In the genomic region with DNA sequence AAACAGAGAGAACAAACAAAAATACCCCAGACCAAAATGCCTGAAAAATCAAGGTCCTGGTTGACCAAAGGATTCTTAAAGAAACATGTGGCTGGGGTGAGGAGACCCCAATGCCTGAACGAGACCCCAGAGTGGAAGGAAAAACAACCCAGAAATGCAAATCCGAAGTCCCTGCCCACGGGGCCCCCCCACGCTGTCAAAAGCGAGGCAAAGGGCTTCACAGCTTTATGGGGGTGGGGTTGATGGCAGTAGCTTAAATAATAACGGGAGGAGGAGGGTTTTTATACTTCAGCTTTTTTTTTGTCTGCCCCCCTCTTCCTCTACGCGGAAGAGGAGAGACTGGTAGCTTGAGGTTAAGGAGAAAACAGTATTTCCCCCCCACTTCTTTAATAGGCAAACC, we compare ENCODE assay signal across 24 cellular contexts. TPM values are rescaled to one million over a fixed set of nuclear protein-coding genes. Genes with fewer than 3 reads are reported as not detected.
DNase-seq lines count a peak whose midpoint lies in the region; ATAC-seq, FAIRE-seq and TF ChIP-seq lines count a peak whose summit lies in the region.
"Had no signal": no experiment of that assay in that cellular context is flagged by ENCODE, and none has a peak within 500 bp of the region (broad histone marks: within the 10 kb centered on the region; RNA-seq: fewer than 3 reads in every experiment).

No MANE protein-coding gene starts in this region.

- no peak for DNase-seq in activated CD4-positive, alpha-beta memory T cell treated with anti-CD3 and anti-CD28 coated beads for 36 hours
- DNase-seq in activated CD4-positive, alpha-beta memory T cell treated with anti-CD3 and anti-CD28 coated beads, Interleukin-2, amount 10 ng/mL, durations not matched to agents 7 days and 5 days: no peak
- no peak for DNase-seq in GM12878 (ENCODE audit: low read depth, low spot score)
- no peak for DNase-seq in neural progenitor cell (ENCODE audit: low spot score)
- no peak for DNase-seq in GM23248
- DNase-seq in hepatic stellate cell (ENCODE audit: low spot score): no peak
- DNase-seq: activated effector memory CD4-positive, alpha-beta T cell treated with Interleukin-2 at 50 U/mL for 16 hours; aorta; BE2C; foreskin melanocyte; left colon; NCI-H1092 treated with DMSO at 0.1 percent for 48 hours; NCI-H2107; NCI-H510A treated with DMSO at 0.1 percent for 48 hours; stimulated activated CD4-positive, alpha-beta T cell treated with anti-CD3 and anti-CD28 coated beads, Interleukin-4, amount 100 ng/mL, for 1 hour had no signal

- H3K79me2 ChIP-seq in OCI-LY1 (ENCODE audit: insufficient read depth, low read length) (peaks cover 9% of the 10 kb centered on the region), GM12878 (ENCODE audit: control insufficient read depth, insufficient read depth, low read length) (peaks cover 42% of the 10 kb centered on the region), neural progenitor cell (ENCODE audit: low read depth) (peaks cover 46% of the 10 kb centered on the region), GM23248 (ENCODE audit: insufficient read depth) (peaks cover 59% of the 10 kb centered on the region)

- TF ChIP-seq RAD21 in GM12878 (IDR thresholded peaks at IDR 0.05; ENCODE audit: insufficient read depth, low read depth, low read length): no peak

- no peak for TF ChIP-seq EP300 in GM12878 (IDR thresholded peaks at IDR 0.05; ENCODE audit: borderline replicate concordance in 1 of 2, control insufficient read depth in 1 of 2, low read depth in 2 of 2, low read length in 2 of 2)

- RAD21 ChIA-PET in GM12878 (lab: Charles Lee; ENCODE audit: unreplicated experiment): no interaction called here

- TF ChIP-seq POLR2A in GM12878 (IDR thresholded peaks at IDR 0.05; ENCODE audit: low read depth, low read length): no peak

- no peak for FAIRE-seq in GM12878 (lab: Jason Lieb, UNC)
- FAIRE-seq: D721Med had no signal

- H3K27ac ChIP-seq in OCI-LY1 (ENCODE audit: low read depth, low read length, poor library complexity, severe bottlenecking) (peak overlapping the region; percentile 46), GM12878 (ENCODE audit: control insufficient read depth, insufficient read depth) (no peak overlapping the region), neural progenitor cell (no peak overlapping the region), GM23248 (no peak overlapping the region)
- H3K27ac ChIP-seq: 22Rv1, epithelial cell of prostate, KMS-11, thoracic aorta had no signal

- H3K9ac ChIP-seq in OCI-LY1 (ENCODE audit: low read length) (no peak overlapping the region), GM12878 (ENCODE audit: control insufficient read depth, insufficient read depth, low read length) (no peak overlapping the region), neural progenitor cell (no peak overlapping the region), GM23248 (no peak overlapping the region)
- H3K9ac ChIP-seq: KMS-11 had no signal

- POLR2A ChIA-PET in activated CD4-positive, alpha-beta memory T cell treated with anti-CD3 and anti-CD28 coated beads for 36 hours (lab: Charles Lee): no interaction called here
- POLR2A ChIA-PET in activated CD4-positive, alpha-beta memory T cell treated with anti-CD3 and anti-CD28 coated beads, Interleukin-2, amount 10 ng/mL, durations not matched to agents 7 days and 5 days (lab: Charles Lee): interaction anchor here (0.7 to 2.2 kb wide), 3 partner anchors 16 to 1076 kb away, joined by 3 to 7 read pairs (median 3); partner anchors contain the start of genes QPCTL and SNRPD2
- POLR2A ChIA-PET in GM12878 (lab: Charles Lee): interaction anchor here (1.0 kb wide), 1 partner anchor 19 kb away, joined by 6 read pairs; no protein-coding TSS in a partner anchor

- ATAC-seq in GM12878 (no peak), GM19463 (IDR thresholded peaks at IDR 0.05; ENCODE audit: unreplicated experiment) (no peak)
- ATAC-seq: left colon, Right ventricle myocardium inferior had no signal

- H3K4me3 ChIP-seq in OCI-LY1 (ENCODE audit: low read depth, low read length, poor library complexity, severe bottlenecking) (no peak overlapping the region), GM12878 (no peak overlapping the region), neural progenitor cell (no peak overlapping the region), GM23248 (no peak overlapping the region)
- H3K4me3 ChIP-seq: thoracic aorta had no signal

- H3K36me3 Mint-ChIP-seq in activated CD4-positive, alpha-beta memory T cell treated with anti-CD3 and anti-CD28 coated beads for 36 hours: peaks cover 21% of the 10 kb centered on the region
- H3K36me3 Mint-ChIP-seq in activated CD4-positive, alpha-beta memory T cell treated with anti-CD3 and anti-CD28 coated beads, Interleukin-2, amount 10 ng/mL, durations not matched to agents 7 days and 5 days (ENCODE audit: low read depth): peaks cover 28% of the 10 kb centered on the region
- peaks cover 10% of the 10 kb centered on the region for H3K36me3 Mint-ChIP-seq in neural progenitor cell

- H3K4me1 Mint-ChIP-seq in activated CD4-positive, alpha-beta memory T cell treated with anti-CD3 and anti-CD28 coated beads for 36 hours (ENCODE audit: low read depth): peaks cover 12% of the 10 kb centered on the region
- peaks cover 14% of the 10 kb centered on the region for H3K4me1 Mint-ChIP-seq in activated CD4-positive, alpha-beta memory T cell treated with anti-CD3 and anti-CD28 coated beads, Interleukin-2, amount 10 ng/mL, durations not matched to agents 7 days and 5 days
- peaks cover 25% of the 10 kb centered on the region for H3K4me1 Mint-ChIP-seq in neural progenitor cell

- no peaks in the 10 kb centered on the region for H3K27me3 Mint-ChIP-seq in activated CD4-positive, alpha-beta memory T cell treated with anti-CD3 and anti-CD28 coated beads for 36 hours
- H3K27me3 Mint-ChIP-seq in activated CD4-positive, alpha-beta memory T cell treated with anti-CD3 and anti-CD28 coated beads, Interleukin-2, amount 10 ng/mL, durations not matched to agents 7 days and 5 days: no peaks in the 10 kb centered on the region
- H3K27me3 Mint-ChIP-seq in neural progenitor cell (ENCODE audit: insufficient read depth, low read depth): peaks cover 2% of the 10 kb centered on the region

- H3K36me3 ChIP-seq in OCI-LY1 (ENCODE audit: insufficient read depth, low read length) (peaks cover 26% of the 10 kb centered on the region), GM12878 (ENCODE audit: control insufficient read depth in 2 of 2, insufficient read depth in 2 of 2, low read length in 1 of 2) (peaks cover 4 to 19% of the 10 kb centered on the region in 2 experiments; a peak in 3 of 4 replicates), neural progenitor cell (no peaks in the 10 kb centered on the region), GM23248 (ENCODE audit: low read depth) (no peaks in the 10 kb centered on the region)

- peak overlapping the region; percentile 21 for H3K27ac Mint-ChIP-seq in activated CD4-positive, alpha-beta memory T cell treated with anti-CD3 and anti-CD28 coated beads for 36 hours
- no peak overlapping the region for H3K27ac Mint-ChIP-seq in activated CD4-positive, alpha-beta memory T cell treated with anti-CD3 and anti-CD28 coated beads, Interleukin-2, amount 10 ng/mL, durations not matched to agents 7 days and 5 days
- peak overlapping the region; percentile 70 for H3K27ac Mint-ChIP-seq in neural progenitor cell

- H3K9me2 ChIP-seq in OCI-LY1 (ENCODE audit: low read depth, low read length) (no peaks in the 10 kb centered on the region), GM23248 (ENCODE audit: insufficient read depth) (no peaks in the 10 kb centered on the region)

- H2AFZ ChIP-seq in OCI-LY1 (ENCODE audit: low read length) (no peak overlapping the region), GM12878 (ENCODE audit: control insufficient read depth, low read depth, low read length) (no peak overlapping the region), neural progenitor cell (replicated peaks) (no peak overlapping the region), GM23248 (no peak overlapping the region)

- SMC1A ChIA-PET in GM12878 (lab: Charles Lee; ENCODE audit: uncharacterized antibody, unreplicated experiment): no interaction called here

- CTCF ChIA-PET in activated CD4-positive, alpha-beta memory T cell treated with anti-CD3 and anti-CD28 coated beads for 36 hours (lab: Charles Lee): interaction anchor here (2.6 kb wide), 1 partner anchor 17 kb away, joined by 11 read pairs; no protein-coding TSS in a partner anchor
- CTCF ChIA-PET in activated CD4-positive, alpha-beta memory T cell treated with anti-CD3 and anti-CD28 coated beads, Interleukin-2, amount 10 ng/mL, durations not matched to agents 7 days and 5 days (lab: Charles Lee): interaction anchor here (2.3 kb wide), 1 partner anchor 18 kb away, joined by 14 read pairs; the partner anchor contains the start of gene QPCTL
- CTCF ChIA-PET in GM12878 (lab: Yijun Ruan, JAX): interaction anchor here (0.6 to 2.5 kb wide), 5 partner anchors 18 to 154 kb away, joined by 3 to 8 read pairs (median 4); partner anchors contain the start of genes DMWD, FOXA3, QPCTL and SIX5

- intact Hi-C loops in activated CD4-positive, alpha-beta memory T cell treated with anti-CD3 and anti-CD28 coated beads for 36 hours (cut with micrococcal nuclease): no loop called here
- intact Hi-C loops in GM12878 (cut with micrococcal nuclease; ENCODE audit: unreplicated experiment): no loop called here

- H3F3A ChIP-seq in OCI-LY1 (ENCODE audit: insufficient read depth, low read length) (peaks cover 16% of the 10 kb centered on the region; the same call in 1 of the 2 replicates), neural progenitor cell (ENCODE audit: low read depth) (peaks cover 14% of the 10 kb centered on the region), GM23248 (ENCODE audit: insufficient read depth) (peaks cover 13% of the 10 kb centered on the region; the same call in 1 of the 2 replicates)

- WGBS in GM12878 (ENCODE audit: insufficient coverage, insufficient replicate concordance, low lambda C conversion rate, missing lambda C conversion rate): 13% methylated on average over 6 of the region's 8 CpGs
- WGBS in GM23248 (ENCODE audit: low coverage in 1 of 2, low lambda C conversion rate in 2 of 2, missing lambda C conversion rate in 2 of 2), 2 experiments: 65 to 71% methylated on average over 8 of the region's 8 CpGs

- H3K9me3 ChIP-seq in OCI-LY1 (ENCODE audit: low read length) (no peaks in the 10 kb centered on the region), GM12878 (replicated peaks; ENCODE audit: control insufficient read depth, insufficient read depth, low read length) (no peaks in the 10 kb centered on the region), neural progenitor cell (ENCODE audit: low read depth) (no peaks in the 10 kb centered on the region), GM23248 (ENCODE audit: low read depth) (no peaks in the 10 kb centered on the region)
- H3K9me3 ChIP-seq: BE2C, thoracic aorta had no signal

- in situ Hi-C loops in GM12878 (cut with MboI): no loop called here
- in situ Hi-C loops in GM23248 (cut with MboI): no loop called here

- H3K4me3 Mint-ChIP-seq in activated CD4-positive, alpha-beta memory T cell treated with anti-CD3 and anti-CD28 coated beads for 36 hours: no peak overlapping the region
- no peak overlapping the region for H3K4me3 Mint-ChIP-seq in activated CD4-positive, alpha-beta memory T cell treated with anti-CD3 and anti-CD28 coated beads, Interleukin-2, amount 10 ng/mL, durations not matched to agents 7 days and 5 days
- H3K4me3 Mint-ChIP-seq in neural progenitor cell: peak overlapping the region; percentile 10

- no peak for TF ChIP-seq CTCF in OCI-LY1 (IDR thresholded peaks at IDR 0.05; ENCODE audit: low read length)
- no peak for TF ChIP-seq CTCF in GM12878 (IDR thresholded peaks at IDR 0.05 in 2 of 3, conservative IDR thresholded peaks at IDR 0.05 in 1 of 3; ENCODE audit: control insufficient read depth in 2 of 3, extremely low read depth in 1 of 3, insufficient read depth in 1 of 3, low read depth in 3 of 3, low read length in 3 of 3)
- TF ChIP-seq CTCF in neural progenitor cell (IDR thresholded peaks at IDR 0.05): no peak

- H3K27me3 ChIP-seq in OCI-LY1 (ENCODE audit: insufficient read depth, low read length): no peaks in the 10 kb centered on the region
- H3K27me3 ChIP-seq in GM12878 (replicated peaks in 1 of 2; ENCODE audit: control insufficient read depth in 2 of 2, insufficient read depth in 2 of 2, low read length in 1 of 2): no peaks in the 10 kb centered on the region
- H3K27me3 ChIP-seq in neural progenitor cell: no peaks in the 10 kb centered on the region
- H3K27me3 ChIP-seq in GM23248 (replicated peaks; ENCODE audit: insufficient read depth): no peaks in the 10 kb centered on the region
- H3K27me3 ChIP-seq: BE2C had no signal

- BruUV-seq in GM12878 (replicated peaks; lab: Mats Ljungman, UMichigan): TSS peak; percentile 53

- no peaks in the 10 kb centered on the region for H4K20me1 ChIP-seq in OCI-LY1 (ENCODE audit: insufficient read depth, low read length)
- no peaks in the 10 kb centered on the region for H4K20me1 ChIP-seq in GM12878 (ENCODE audit: control insufficient read depth, insufficient read depth)
- peaks cover 7% of the 10 kb centered on the region for H4K20me1 ChIP-seq in neural progenitor cell (ENCODE audit: low read depth)
- no peaks in the 10 kb centered on the region for H4K20me1 ChIP-seq in GM23248 (ENCODE audit: insufficient read depth)

- H3K4me2 ChIP-seq in OCI-LY1 (ENCODE audit: low read length) (0 out of 2 replicates have a peak overlapping the region, but pooled peaks have one; percentile 5), GM12878 (ENCODE audit: control insufficient read depth, insufficient read depth) (no peak overlapping the region), neural progenitor cell (no peak overlapping the region), GM23248 (ENCODE audit: unreplicated experiment) (no peak overlapping the region)
- H3K4me2 ChIP-seq: KMS-11 had no signal

- H3K4me1 ChIP-seq in OCI-LY1 (ENCODE audit: insufficient read depth, low read length, severe bottlenecking): peaks cover 48% of the 10 kb centered on the region
- H3K4me1 ChIP-seq in GM12878 (ENCODE audit: control insufficient read depth, insufficient read depth, low read length): peaks cover 19% of the 10 kb centered on the region
- no peaks in the 10 kb centered on the region for H3K4me1 ChIP-seq in neural progenitor cell
- H3K4me1 ChIP-seq in GM23248 (ENCODE audit: insufficient read depth): peaks cover 10% of the 10 kb centered on the region; the same call in 1 of the 2 replicates
- H3K4me1 ChIP-seq: BE2C had no signal

- no peaks in the 10 kb centered on the region for H3K9me3 Mint-ChIP-seq in activated CD4-positive, alpha-beta memory T cell treated with anti-CD3 and anti-CD28 coated beads for 36 hours
- H3K9me3 Mint-ChIP-seq in activated CD4-positive, alpha-beta memory T cell treated with anti-CD3 and anti-CD28 coated beads, Interleukin-2, amount 10 ng/mL, durations not matched to agents 7 days and 5 days: no peaks in the 10 kb centered on the region
- H3K9me3 Mint-ChIP-seq in neural progenitor cell: no peaks in the 10 kb centered on the region

RNA-seq across cellular contexts. Expression of gene QPCTL, which starts 18.3 kb away (rescaled TPM):
- total RNA-seq in activated CD4-positive, alpha-beta memory T cell treated with anti-CD3 and anti-CD28 coated beads for 36 hours: 10 to 100 TPM; 13.8 to 16.8 TPM
- 10 to 100 TPM in 1 of 2 experiments, 1 to 10 TPM in 1; 9.1 to 11.9 TPM for total RNA-seq in activated CD4-positive, alpha-beta memory T cell treated with anti-CD3 and anti-CD28 coated beads, Interleukin-2, amount 10 ng/mL, durations not matched to agents 7 days and 5 days
- 10.1 and 11.3 TPM in 2 replicates for total RNA-seq in GM12878 (2013; cell fraction: nucleolus; rRNA removed)
- 17.5 and 19.4 TPM in 2 replicates for total RNA-seq in GM12878 (2014; rRNA removed)
- total RNA-seq in GM12878 (2014; rRNA removed; fragmentation: Illumina TruSeq; extraction: Trizol): 6.9 and 7.6 TPM in 2 replicates
- 22.6 and 23.9 TPM in 2 replicates for total RNA-seq in GM12878 (2021)
- polyA plus RNA-seq in GM12878 (2011; ENCODE audit: low read depth): 8.6 TPM
- polyA plus RNA-seq in GM12878 (2011; rRNA removed): 6.1 and 11.3 TPM in 2 replicates
- polyA plus RNA-seq in GM12878 (2011; cell fraction: cytosol; rRNA removed): 21.2 and 21.3 TPM in 2 replicates
- polyA plus RNA-seq in GM12878 (2011; cell fraction: nucleus; rRNA removed): 61.2 and 61.4 TPM in 2 replicates
- polyA plus RNA-seq in GM12878 (2012): 13.0 and 16.8 TPM in 2 replicates
- 7.4 and 9.0 TPM in 2 replicates for polyA plus RNA-seq in GM12878 (2014; fragmentation: Illumina TruSeq; extraction: Trizol)
- 1 to 10 TPM; 1.1 to 1.7 TPM for polyA plus RNA-seq in GM12878 (2014; fragmentation: Nextera tagmentation; extraction: Ambion mirVana)
- 21.0 and 24.1 TPM in 2 replicates for polyA plus RNA-seq in GM12878 (2014; rRNA removed)
- 10 to 100 TPM; 11.1 to 12.6 TPM for polyA plus RNA-seq in GM12878 (2016; fragmentation: Nextera tagmentation; extraction: Ambion mirVana)
- polyA minus RNA-seq in GM12878 (2011; rRNA and poly(A)+ RNA removed): 9.5 and 15.0 TPM in 2 replicates
- 6.7 and 7.9 TPM in 2 replicates for polyA minus RNA-seq in GM12878 (2011; cell fraction: cytosol; rRNA and poly(A)+ RNA removed)
- 9.9 and 10.3 TPM in 2 replicates for polyA minus RNA-seq in GM12878 (2011; cell fraction: nucleus; rRNA and poly(A)+ RNA removed)
- 4.5 and 15.7 TPM in 2 replicates for total RNA-seq in neural progenitor cell (ENCODE audit: low replicate concordance)
- 8.6 and 13.2 TPM in 2 replicates for total RNA-seq in GM23248 (2014; rRNA removed; shearing (Covaris generic))
- 7.4 and 7.6 TPM in 2 replicates for polyA plus RNA-seq in GM23248 (2016; fragmentation: Nextera tagmentation; extraction: Ambion mirVana)

RNA-seq across cellular contexts. Expression of gene SNRPD2, which starts 19.0 kb away (rescaled TPM):
- 100 to 1,000 TPM; 789 TPM for total RNA-seq in activated CD4-positive, alpha-beta memory T cell treated with anti-CD3 and anti-CD28 coated beads for 36 hours
- total RNA-seq in activated CD4-positive, alpha-beta memory T cell treated with anti-CD3 and anti-CD28 coated beads, Interleukin-2, amount 10 ng/mL, durations not matched to agents 7 days and 5 days: 100 to 1,000 TPM; 505 to 519 TPM
- 19.1 and 20.3 TPM in 2 replicates for total RNA-seq in GM12878 (2013; cell fraction: nucleolus; rRNA removed)
- total RNA-seq in GM12878 (2014; rRNA removed) (600 and 677 TPM in 2 replicates), GM12878 (2014; rRNA removed; fragmentation: Illumina TruSeq; extraction: Trizol) (526 and 536 TPM in 2 replicates), GM12878 (2021) (806 and 844 TPM in 2 replicates), neural progenitor cell (ENCODE audit: low replicate concordance) (330 and 405 TPM in 2 replicates)
- 1,217 TPM for polyA plus RNA-seq in GM12878 (2011; ENCODE audit: low read depth)
- polyA plus RNA-seq in GM12878 (2011; rRNA removed) (939 and 1,096 TPM in 2 replicates), GM12878 (2014; fragmentation: Illumina TruSeq; extraction: Trizol) (529 and 569 TPM in 2 replicates), GM12878 (2014; fragmentation: Nextera tagmentation; extraction: Ambion mirVana) (1,000 to 10,000 TPM; 3,237 to 3,621 TPM), GM12878 (2014; rRNA removed) (736 and 920 TPM in 2 replicates), GM12878 (2016; fragmentation: Nextera tagmentation; extraction: Ambion mirVana) (1,000 to 10,000 TPM; 1,262 to 1,451 TPM), GM23248 (2016; fragmentation: Nextera tagmentation; extraction: Ambion mirVana) (544 and 545 TPM in 2 replicates)
- polyA plus RNA-seq in GM12878 (2011; cell fraction: cytosol; rRNA removed): 658 and 666 TPM in 2 replicates
- polyA plus RNA-seq in GM12878 (2011; cell fraction: nucleus; rRNA removed): 281 and 330 TPM in 2 replicates
- 408 and 604 TPM in 2 replicates for polyA plus RNA-seq in GM12878 (2012)
- 108 and 145 TPM in 2 replicates for polyA minus RNA-seq in GM12878 (2011; rRNA and poly(A)+ RNA removed)
- polyA minus RNA-seq in GM12878 (2011; cell fraction: cytosol; rRNA and poly(A)+ RNA removed): 68.6 and 75.2 TPM in 2 replicates
- polyA minus RNA-seq in GM12878 (2011; cell fraction: nucleus; rRNA and poly(A)+ RNA removed): 41.1 and 50.2 TPM in 2 replicates
- total RNA-seq in GM23248 (2014; rRNA removed; shearing (Covaris generic)): 129 and 152 TPM in 2 replicates

RNA-seq across cellular contexts. Expression of gene FBXO46, which starts 20.0 kb away (rescaled TPM):
- 10 to 100 TPM; 26.1 to 29.4 TPM for total RNA-seq in activated CD4-positive, alpha-beta memory T cell treated with anti-CD3 and anti-CD28 coated beads for 36 hours
- total RNA-seq in activated CD4-positive, alpha-beta memory T cell treated with anti-CD3 and anti-CD28 coated beads, Interleukin-2, amount 10 ng/mL, durations not matched to agents 7 days and 5 days: 10 to 100 TPM; 34.4 to 36.4 TPM
- 42.3 and 45.5 TPM in 2 replicates for total RNA-seq in GM12878 (2013; cell fraction: nucleolus; rRNA removed)
- total RNA-seq in GM12878 (2014; rRNA removed): 23.6 and 26.4 TPM in 2 replicates
- 8.3 and 11.0 TPM in 2 replicates for total RNA-seq in GM12878 (2014; rRNA removed; fragmentation: Illumina TruSeq; extraction: Trizol)
- total RNA-seq in GM12878 (2021): 50.4 and 61.5 TPM in 2 replicates
- polyA plus RNA-seq in GM12878 (2011; ENCODE audit: low read depth): 8.0 TPM
- 4.3 and 5.9 TPM in 2 replicates for polyA plus RNA-seq in GM12878 (2011; rRNA removed)
- polyA plus RNA-seq in GM12878 (2011; cell fraction: cytosol; rRNA removed): 10.1 and 12.8 TPM in 2 replicates
- polyA plus RNA-seq in GM12878 (2011; cell fraction: nucleus; rRNA removed): 23.3 and 70.0 TPM in 2 replicates
- 20.2 and 20.5 TPM in 2 replicates for polyA plus RNA-seq in GM12878 (2012)
- polyA plus RNA-seq in GM12878 (2014; fragmentation: Illumina TruSeq; extraction: Trizol): 11.3 and 17.2 TPM in 2 replicates
- polyA plus RNA-seq in GM12878 (2014; fragmentation: Nextera tagmentation; extraction: Ambion mirVana): 1 to 10 TPM; 2.5 to 7.1 TPM
- 25.3 and 31.3 TPM in 2 replicates for polyA plus RNA-seq in GM12878 (2014; rRNA removed)
- polyA plus RNA-seq in GM12878 (2016; fragmentation: Nextera tagmentation; extraction: Ambion mirVana): 10 to 100 TPM; 16.1 to 28.8 TPM
- polyA minus RNA-seq in GM12878 (2011; rRNA and poly(A)+ RNA removed): 6.6 and 15.0 TPM in 2 replicates
- 9.8 and 11.3 TPM in 2 replicates for polyA minus RNA-seq in GM12878 (2011; cell fraction: cytosol; rRNA and poly(A)+ RNA removed)
- 5.2 and 19.3 TPM in 2 replicates for polyA minus RNA-seq in GM12878 (2011; cell fraction: nucleus; rRNA and poly(A)+ RNA removed)
- 7.5 and 21.3 TPM in 2 replicates for total RNA-seq in neural progenitor cell (ENCODE audit: low replicate concordance)
- total RNA-seq in GM23248 (2014; rRNA removed; shearing (Covaris generic)): 6.3 and 9.1 TPM in 2 replicates
- 3.1 and 3.3 TPM in 2 replicates for polyA plus RNA-seq in GM23248 (2016; fragmentation: Nextera tagmentation; extraction: Ambion mirVana)

RNA-seq across cellular contexts. Expression of gene MEIOSIN, which starts 22.5 kb away (rescaled TPM):
- total RNA-seq in activated CD4-positive, alpha-beta memory T cell treated with anti-CD3 and anti-CD28 coated beads for 36 hours: not detected
- not detected for total RNA-seq in activated CD4-positive, alpha-beta memory T cell treated with anti-CD3 and anti-CD28 coated beads, Interleukin-2, amount 10 ng/mL, durations not matched to agents 7 days and 5 days
- total RNA-seq in GM12878 (2013; cell fraction: nucleolus; rRNA removed): not detected in 2 replicates
- total RNA-seq in GM12878 (2014; rRNA removed): 0.11 and 0.17 TPM in 2 replicates
- not detected in 2 replicates for total RNA-seq in GM12878 (2014; rRNA removed; fragmentation: Illumina TruSeq; extraction: Trizol)
- total RNA-seq in GM12878 (2021): not detected in 2 replicates
- not detected for polyA plus RNA-seq in GM12878 (2011; ENCODE audit: low read depth)
- 0.04 and 0.11 TPM in 2 replicates for polyA plus RNA-seq in GM12878 (2011; rRNA removed)
- 0.15 and 0.17 TPM in 2 replicates for polyA plus RNA-seq in GM12878 (2011; cell fraction: cytosol; rRNA removed)
- 0.15 and 0.16 TPM in 2 replicates for polyA plus RNA-seq in GM12878 (2011; cell fraction: nucleus; rRNA removed)
- 0.07 and 0.08 TPM in 2 replicates for polyA plus RNA-seq in GM12878 (2012)
- 0.06 TPM in 1 of 2 replicates, not detected in the other for polyA plus RNA-seq in GM12878 (2014; fragmentation: Illumina TruSeq; extraction: Trizol)
- not detected for polyA plus RNA-seq in GM12878 (2014; fragmentation: Nextera tagmentation; extraction: Ambion mirVana)
- 0.04 and 0.05 TPM in 2 replicates for polyA plus RNA-seq in GM12878 (2014; rRNA removed)
- polyA plus RNA-seq in GM12878 (2016; fragmentation: Nextera tagmentation; extraction: Ambion mirVana): under 1 TPM; 0.19 to 0.66 TPM
- polyA minus RNA-seq in GM12878 (2011; rRNA and poly(A)+ RNA removed): 0.10 and 0.15 TPM in 2 replicates
- polyA minus RNA-seq in GM12878 (2011; cell fraction: cytosol; rRNA and poly(A)+ RNA removed): not detected in 2 replicates
- polyA minus RNA-seq in GM12878 (2011; cell fraction: nucleus; rRNA and poly(A)+ RNA removed): not detected in 2 replicates
- 0.06 TPM in 1 of 2 replicates, not detected in the other for total RNA-seq in neural progenitor cell (ENCODE audit: low replicate concordance)
- not detected in 2 replicates for total RNA-seq in GM23248 (2014; rRNA removed; shearing (Covaris generic))
- polyA plus RNA-seq in GM23248 (2016; fragmentation: Nextera tagmentation; extraction: Ambion mirVana): not detected in 2 replicates
- total RNA-seq: aorta, left colon, Right ventricle myocardium inferior, skeletal muscle tissue, thoracic aorta had no signal
- polyA plus RNA-seq: aorta had no signal

RNA-seq across cellular contexts. Expression of gene GIPR, which starts 42.7 kb away (rescaled TPM):
- total RNA-seq in activated CD4-positive, alpha-beta memory T cell treated with anti-CD3 and anti-CD28 coated beads for 36 hours: 1 to 10 TPM; 6.6 to 8.3 TPM
- 10 to 100 TPM; 11.4 to 12.3 TPM for total RNA-seq in activated CD4-positive, alpha-beta memory T cell treated with anti-CD3 and anti-CD28 coated beads, Interleukin-2, amount 10 ng/mL, durations not matched to agents 7 days and 5 days
- 85.9 and 95.2 TPM in 2 replicates for total RNA-seq in GM12878 (2013; cell fraction: nucleolus; rRNA removed)
- total RNA-seq in GM12878 (2014; rRNA removed) (14.5 and 17.8 TPM in 2 replicates), GM12878 (2014; rRNA removed; fragmentation: Illumina TruSeq; extraction: Trizol) (17.9 and 18.0 TPM in 2 replicates), GM12878 (2021) (22.1 and 25.6 TPM in 2 replicates), neural progenitor cell (ENCODE audit: low replicate concordance) (not detected in 2 replicates)
- 19.2 TPM for polyA plus RNA-seq in GM12878 (2011; ENCODE audit: low read depth)
- polyA plus RNA-seq in GM12878 (2011; rRNA removed) (12.3 and 13.8 TPM in 2 replicates), GM12878 (2014; fragmentation: Illumina TruSeq; extraction: Trizol) (10.5 and 13.6 TPM in 2 replicates), GM12878 (2014; fragmentation: Nextera tagmentation; extraction: Ambion mirVana) (1 to 10 TPM; 1.7 TPM), GM12878 (2014; rRNA removed) (26.3 and 27.1 TPM in 2 replicates), GM12878 (2016; fragmentation: Nextera tagmentation; extraction: Ambion mirVana) (1 to 10 TPM; 4.2 to 5.4 TPM), GM23248 (2016; fragmentation: Nextera tagmentation; extraction: Ambion mirVana) (not detected in 2 replicates)
- polyA plus RNA-seq in GM12878 (2011; cell fraction: cytosol; rRNA removed): 9.7 and 14.7 TPM in 2 replicates
- 121 and 135 TPM in 2 replicates for polyA plus RNA-seq in GM12878 (2011; cell fraction: nucleus; rRNA removed)
- 31.5 and 53.5 TPM in 2 replicates for polyA plus RNA-seq in GM12878 (2012)
- polyA minus RNA-seq in GM12878 (2011; rRNA and poly(A)+ RNA removed): 19.0 and 34.2 TPM in 2 replicates
- 7.2 and 8.6 TPM in 2 replicates for polyA minus RNA-seq in GM12878 (2011; cell fraction: cytosol; rRNA and poly(A)+ RNA removed)
- polyA minus RNA-seq in GM12878 (2011; cell fraction: nucleus; rRNA and poly(A)+ RNA removed): 47.6 and 63.2 TPM in 2 replicates
- not detected in 2 replicates for total RNA-seq in GM23248 (2014; rRNA removed; shearing (Covaris generic))
- polyA plus RNA-seq: aorta had no signal
